In genomic region chr10:119166111-119166500, GRCh38 we compare ENCODE assay signal across 8 cellular contexts.
A peak's percentile ranks its signal among the peaks of the same experiment; 100 is the strongest.
DNase-seq lines count a peak whose midpoint lies in the region; FAIRE-seq and TF ChIP-seq lines count a peak whose summit lies in the region.

No MANE protein-coding gene starts in this region.

- no peaks in the 10 kb centered on the region for H3K27me3 ChIP-seq in MM.1S (replicated peaks; ENCODE audit: insufficient read depth, low read length)
- H3K27me3 ChIP-seq in effector memory CD4-positive, alpha-beta T cell (replicated peaks; ENCODE audit: control insufficient read depth, insufficient read depth, low read length, poor library complexity, severe bottlenecking) = no peaks in the 10 kb centered on the region
- H3K27me3 ChIP-seq in neutrophil = no peaks in the 10 kb centered on the region

- H3K79me2 ChIP-seq in MM.1S (ENCODE audit: low read length) = peaks cover 15% of the 10 kb centered on the region

- H4K20me1 ChIP-seq in MM.1S (ENCODE audit: insufficient read depth, low read length) = no peaks in the 10 kb centered on the region

- FAIRE-seq in GM19239 (lab: Jason Lieb, UNC) = peak; percentile 60

- H3K9ac ChIP-seq in MM.1S (ENCODE audit: low read length) = peak overlapping the region; percentile 93

- peak overlapping the region; percentile 87 for H3K4me3 ChIP-seq in MM.1S (ENCODE audit: low read length)
- peak overlapping the region; percentile 79 for H3K4me3 ChIP-seq in effector memory CD4-positive, alpha-beta T cell (ENCODE audit: insufficient read depth, low read depth, low read length, poor library complexity, severe bottlenecking)
- peak overlapping the region; percentile 85 to 93 for H3K4me3 ChIP-seq in neutrophil (ENCODE audit: low read depth in 1 of 2, low read length in 1 of 2)

- H2AFZ ChIP-seq in MM.1S (ENCODE audit: low read length) = peak overlapping the region; percentile 100

- H3K4me1 ChIP-seq in MM.1S (ENCODE audit: low read length) (peaks cover 8% of the 10 kb centered on the region), neutrophil (ENCODE audit: control insufficient read depth in 1 of 2, insufficient read depth in 1 of 2, low read depth in 1 of 2, low read length in 1 of 2) (peaks cover 19 to 21% of the 10 kb centered on the region in 2 experiments)
- peaks cover 16% of the 10 kb centered on the region for H3K4me1 ChIP-seq in effector memory CD4-positive, alpha-beta T cell (ENCODE audit: control insufficient read depth, insufficient read depth, low read length, poor library complexity, severe bottlenecking)

- H3K36me3 ChIP-seq in MM.1S (replicated peaks; ENCODE audit: insufficient read depth, low read length) = peaks cover 11% of the 10 kb centered on the region
- peaks cover 19% of the 10 kb centered on the region for H3K36me3 ChIP-seq in effector memory CD4-positive, alpha-beta T cell (ENCODE audit: control insufficient read depth, insufficient read depth, low read length)
- peaks cover 38% of the 10 kb centered on the region for H3K36me3 ChIP-seq in neutrophil

- no peaks in the 10 kb centered on the region for H3K9me2 ChIP-seq in MM.1S (replicated peaks; ENCODE audit: insufficient read depth, low read length)

- TF ChIP-seq CTCF in MM.1S (IDR thresholded peaks at IDR 0.05; ENCODE audit: low read length) (no peak), neutrophil (IDR thresholded peaks at IDR 0.05) (no peak)

- H3K9me3 ChIP-seq in MM.1S (replicated peaks; ENCODE audit: insufficient read depth, low read length) (no peaks in the 10 kb centered on the region), neutrophil (no peaks in the 10 kb centered on the region)
- no peaks in the 10 kb centered on the region for H3K9me3 ChIP-seq in effector memory CD4-positive, alpha-beta T cell (ENCODE audit: control insufficient read depth, low read length)

- no peak for DNase-seq in GM19239 (ENCODE audit: insufficient read length, low spot score)
- DNase-seq in MM.1S = no peak
- DNase-seq in effector memory CD4-positive, alpha-beta T cell = no peak
- DNase-seq in activated effector memory CD4-positive, alpha-beta T cell treated with Interleukin-2 at 50 U/mL for 16 hours = no peak
- DNase-seq in NCI-H1436 (lab: John Stamatoyannopoulos, UW) = no peak
- no peak for DNase-seq in hepatic stellate cell (ENCODE audit: low spot score)
- DNase-seq in NCI-H524 (lab: John Stamatoyannopoulos, UW) = no peak

- H3F3A ChIP-seq in MM.1S (ENCODE audit: insufficient read depth, low read length) = no peaks in the 10 kb centered on the region; the same call in 1 of the 2 replicates

- peak overlapping the region; percentile 50; the same call in 1 of the 2 replicates for H3K27ac ChIP-seq in MM.1S (ENCODE audit: low read length)
- peak overlapping the region; percentile 77 for H3K27ac ChIP-seq in effector memory CD4-positive, alpha-beta T cell (ENCODE audit: insufficient read depth, low read length, poor library complexity, severe bottlenecking)
- peak overlapping the region; percentile 83 for H3K27ac ChIP-seq in neutrophil

- H3K4me2 ChIP-seq in MM.1S (ENCODE audit: low read depth, low read length) = peak overlapping the region; percentile 97
